ENCODE assay signal across 20 cellular contexts in genomic region chr6:145315982-145316600, GRCh38.
"Had no signal": no experiment of that assay in that cellular context is flagged by ENCODE, and none has a peak within 500 bp of the region (broad histone marks: within the 10 kb centered on the region; RNA-seq: fewer than 3 reads in every experiment).

No MANE protein-coding gene starts in this region.

- ATAC-seq: activated CD4-positive, alpha-beta T cell treated with anti-CD3 and anti-CD28 coated beads for 36 hours; left ventricle myocardium superior; psoas muscle; right lobe of liver; stimulated activated naive CD8-positive, alpha-beta T cell treated with anti-CD3 and anti-CD28 coated beads, Interleukin-15, amount 100 ng/mL, for 72 hours had no signal

- H3K27ac Mint-ChIP-seq: activated CD4-positive, alpha-beta memory T cell treated with anti-CD3 and anti-CD28 coated beads, Interleukin-2, amount 10 ng/mL, durations not matched to agents 7 days and 5 days; activated CD4-positive, alpha-beta T cell treated with anti-CD3 and anti-CD28 coated beads for 36 hours; activated naive CD4-positive, alpha-beta T cell treated with anti-CD3 and anti-CD28 coated beads, Interleukin-2, amount 50 U/mL, for 24 hours; activated T-cell treated with anti-CD3 and anti-CD28 coated beads, Interleukin-2, amount 50 U/mL, for 24 hours; nephron; stimulated activated naive CD8-positive, alpha-beta T cell treated with anti-CD3 and anti-CD28 coated beads, Interleukin-15, amount 100 ng/mL, for 72 hours; type B pancreatic cell had no signal

- H2AFZ ChIP-seq: hepatocyte had no signal

- FAIRE-seq: kidney had no signal

- H3K4me1 Mint-ChIP-seq: activated CD4-positive, alpha-beta memory T cell treated with anti-CD3 and anti-CD28 coated beads, Interleukin-2, amount 10 ng/mL, durations not matched to agents 7 days and 5 days; activated CD4-positive, alpha-beta T cell treated with anti-CD3 and anti-CD28 coated beads for 36 hours; activated naive CD4-positive, alpha-beta T cell treated with anti-CD3 and anti-CD28 coated beads, Interleukin-2, amount 50 U/mL, for 24 hours; stimulated activated naive CD8-positive, alpha-beta T cell treated with anti-CD3 and anti-CD28 coated beads, Interleukin-15, amount 100 ng/mL, for 72 hours had no signal

- H3K79me2 ChIP-seq: hepatocyte had no signal

- H3K9me3 ChIP-seq: adrenal gland, colonic mucosa, esophagus squamous epithelium, right lobe of liver had no signal

- H3K27ac ChIP-seq: adrenal gland, colonic mucosa, esophagus squamous epithelium, hepatocyte, psoas muscle, right lobe of liver, spleen, VCaP had no signal

- H3K4me3 Mint-ChIP-seq: activated CD4-positive, alpha-beta memory T cell treated with anti-CD3 and anti-CD28 coated beads, Interleukin-2, amount 10 ng/mL, durations not matched to agents 7 days and 5 days; activated CD4-positive, alpha-beta T cell treated with anti-CD3 and anti-CD28 coated beads for 36 hours; activated naive CD4-positive, alpha-beta T cell treated with anti-CD3 and anti-CD28 coated beads, Interleukin-2, amount 50 U/mL, for 24 hours; activated T-cell treated with anti-CD3 and anti-CD28 coated beads, Interleukin-2, amount 50 U/mL, for 24 hours; nephron; stimulated activated naive CD8-positive, alpha-beta T cell treated with anti-CD3 and anti-CD28 coated beads, Interleukin-15, amount 100 ng/mL, for 72 hours; type B pancreatic cell had no signal

- H3K36me3 Mint-ChIP-seq: activated naive CD4-positive, alpha-beta T cell treated with anti-CD3 and anti-CD28 coated beads, Interleukin-2, amount 50 U/mL, for 24 hours; type B pancreatic cell had no signal

- DNase-seq: activated CD4-positive, alpha-beta memory T cell treated with anti-CD3 and anti-CD28 coated beads, Interleukin-2, amount 10 ng/mL, durations not matched to agents 7 days and 5 days; activated CD4-positive, alpha-beta T cell treated with anti-CD3 and anti-CD28 coated beads for 36 hours; activated effector memory CD4-positive, alpha-beta T cell treated with Interleukin-2 at 50 U/mL for 16 hours; activated T-cell treated with anti-CD3 and anti-CD28 coated beads, Interleukin-2, amount 50 U/mL, for 24 hours; adrenal gland; caudate nucleus; colonic mucosa; esophagus squamous epithelium; kidney; left ventricle myocardium superior; mesenchymal stem cell; psoas muscle; right lobe of liver; spleen; stimulated activated naive CD8-positive, alpha-beta T cell treated with anti-CD3 and anti-CD28 coated beads, Interleukin-15, amount 100 ng/mL, for 72 hours had no signal

- H3K9me3 Mint-ChIP-seq: activated CD4-positive, alpha-beta memory T cell treated with anti-CD3 and anti-CD28 coated beads, Interleukin-2, amount 10 ng/mL, durations not matched to agents 7 days and 5 days; activated naive CD4-positive, alpha-beta T cell treated with anti-CD3 and anti-CD28 coated beads, Interleukin-2, amount 50 U/mL, for 24 hours; activated T-cell treated with anti-CD3 and anti-CD28 coated beads, Interleukin-2, amount 50 U/mL, for 24 hours; type B pancreatic cell had no signal

- H3K4me1 ChIP-seq: adrenal gland, colonic mucosa, esophagus squamous epithelium, psoas muscle, right lobe of liver, spleen had no signal

- H3K27me3 Mint-ChIP-seq: activated CD4-positive, alpha-beta memory T cell treated with anti-CD3 and anti-CD28 coated beads, Interleukin-2, amount 10 ng/mL, durations not matched to agents 7 days and 5 days; activated naive CD4-positive, alpha-beta T cell treated with anti-CD3 and anti-CD28 coated beads, Interleukin-2, amount 50 U/mL, for 24 hours; activated T-cell treated with anti-CD3 and anti-CD28 coated beads, Interleukin-2, amount 50 U/mL, for 24 hours had no signal

- H3K4me3 ChIP-seq: adrenal gland, colonic mucosa, esophagus squamous epithelium, hepatocyte, psoas muscle, right lobe of liver, spleen had no signal

- H3K4me2 ChIP-seq: hepatocyte had no signal

- H3K36me3 ChIP-seq: adrenal gland, colonic mucosa, esophagus squamous epithelium, right lobe of liver, spleen had no signal

- H3K27me3 ChIP-seq: adrenal gland, colonic mucosa, esophagus squamous epithelium, hepatocyte, right lobe of liver, spleen had no signal
